Comparison of ENCODE assay signal across 1 cellular context in genomic region chr6:107490568-107491058, GRCh38.
TF ChIP-seq lines count a peak whose summit lies in the region.

No MANE protein-coding gene starts in this region.

TF ChIP-seq in H1, 55 proteins besides CTCF, POLR2A, EP300 and RAD21 (continued from another document):
- peak; percentile 87 for TF ChIP-seq SAP30 (IDR thresholded peaks at IDR 0.05; ENCODE audit: insufficient read depth, insufficient replicate concordance, low read length)
